ENCODE assay signal across 16 cellular contexts in genomic region chr2:28637648-28638047, GRCh38.
DNase-seq lines count a peak whose midpoint lies in the region; ATAC-seq, FAIRE-seq and TF ChIP-seq lines count a peak whose summit lies in the region.
"Had no signal": no experiment of that assay in that cellular context is flagged by ENCODE, and none has a peak within 500 bp of the region (broad histone marks: within the 10 kb centered on the region; RNA-seq: fewer than 3 reads in every experiment).

No MANE protein-coding gene starts in this region.

- TF ChIP-seq CTCF in left ventricle myocardium inferior (IDR thresholded peaks at IDR 0.05; ENCODE audit: borderline replicate concordance) (no peak), esophagus squamous epithelium (IDR thresholded peaks at IDR 0.05) (no peak)

- H3K9me3 ChIP-seq in left ventricle myocardium inferior (replicated peaks) = no peaks in the 10 kb centered on the region
- H3K9me3 ChIP-seq in esophagus squamous epithelium = no peaks in the 10 kb centered on the region
- no peaks in the 10 kb centered on the region for H3K9me3 ChIP-seq in aorta (ENCODE audit: control insufficient read depth, low read length)

- H3K27ac ChIP-seq in left ventricle myocardium inferior (replicated peaks) = peak overlapping the region; percentile 43
- peak overlapping the region; percentile 60 to 93 (median 91) for H3K27ac ChIP-seq in esophagus squamous epithelium
- H3K27ac ChIP-seq in aorta (ENCODE audit: low read depth in 1 of 2, low read length in 2 of 2) = peak overlapping the region; percentile 96 to 99

- no peak for TF ChIP-seq POLR2A in esophagus squamous epithelium (IDR thresholded peaks at IDR 0.05)

- no peak for ATAC-seq in Right ventricle myocardium inferior
- peak; percentile 3 for ATAC-seq in sciatic nerve
- ATAC-seq in aorta (ENCODE audit: low FRiP score) = no peak
- no peak for ATAC-seq in GM19351 (IDR thresholded peaks at IDR 0.05; ENCODE audit: unreplicated experiment)

- WGBS in esophagus squamous epithelium, 2 donors = 91 to 93% methylated on average over 5 of the region's 5 CpGs
- WGBS in aorta, 2 donors = 19% methylated on average over 5 of the region's 5 CpGs

- intact Hi-C loops in left ventricle myocardium inferior (cut with micrococcal nuclease) (no loop called here), Right ventricle myocardium inferior (cut with DNase I) (no loop called here), esophagus squamous epithelium (cut with DNase I) (no loop called here), sciatic nerve (cut with DNase I) (no loop called here), aorta (cut with DNase I) (loop anchor here in 1 of 2 donors (5.0 kb wide), 1 partner anchor 115 kb away; the partner anchor contains the start of gene PPP1CB)

- no peak overlapping the region for H3K4me3 ChIP-seq in left ventricle myocardium inferior
- no peak overlapping the region for H3K4me3 ChIP-seq in esophagus squamous epithelium
- H3K4me3 ChIP-seq in aorta (ENCODE audit: low read length in 2 of 2) = no peak overlapping the region

- DNase-seq in left ventricle myocardium inferior (no peak), Right ventricle myocardium inferior (ENCODE audit: missing footprints) (no peak), esophagus squamous epithelium (lab: John Stamatoyannopoulos, UW) (no peak), sciatic nerve (ENCODE audit: low spot score) (no peak), aorta (peak in 1 of 2 donors; percentile 56), SW480 (ENCODE audit: low spot score) (no peak), urothelium cell line (ENCODE audit: low spot score) (no peak)
- DNase-seq: activated CD4-positive, alpha-beta T cell treated with anti-CD3 and anti-CD28 coated beads for 48 hours; CD4-positive, alpha-beta T cell; effector memory CD4-positive, alpha-beta T cell; naive B cell; NCI-H1930; NCI-H524 treated with DMSO at 0.1 percent for 48 hours had no signal

- no peaks in the 10 kb centered on the region for H3K36me3 ChIP-seq in left ventricle myocardium inferior
- no peaks in the 10 kb centered on the region for H3K36me3 ChIP-seq in esophagus squamous epithelium
- H3K36me3 ChIP-seq in aorta (ENCODE audit: control insufficient read depth in 1 of 2, insufficient read depth in 2 of 2, low read length in 1 of 2) = no peaks in the 10 kb centered on the region

- no peaks in the 10 kb centered on the region for H3K27me3 ChIP-seq in left ventricle myocardium inferior (ENCODE audit: low read depth)
- H3K27me3 ChIP-seq in esophagus squamous epithelium = no peaks in the 10 kb centered on the region
- H3K27me3 ChIP-seq in aorta (ENCODE audit: control insufficient read depth in 1 of 2, insufficient read depth in 2 of 2, low read length in 1 of 2) = no peaks in the 10 kb centered on the region

- no peak for FAIRE-seq in urothelium cell line (lab: Jason Lieb, UNC)
- FAIRE-seq: bronchial epithelial cell, GM19239 had no signal

- H3K4me1 ChIP-seq in left ventricle myocardium inferior (peaks cover 39% of the 10 kb centered on the region), esophagus squamous epithelium (peaks cover 0 to 54% (median 35%) of the 10 kb centered on the region in 3 donors), aorta (ENCODE audit: control insufficient read depth in 1 of 2, insufficient read depth in 2 of 2, low read length in 2 of 2) (peaks cover 5 to 9% of the 10 kb centered on the region in 2 donors)

Comparison
In these comparisons a context has a peak if more than half of its experiments do, and no peak if none do; other contexts are left out.
1. H3K27ac ChIP-seq: peak in every context shown above with its lines; median percentile 98 in aorta; 91 in esophagus squamous epithelium; 43 in left ventricle myocardium inferior.